ENCODE assay signal across 11 cellular contexts in genomic region chr2:98026927-98027522, GRCh38. TPM values are rescaled to one million over a fixed set of nuclear protein-coding genes. Genes with fewer than 3 reads are reported as not detected.
A peak's percentile ranks its signal among the peaks of the same experiment; 100 is the strongest.
DNase-seq lines count a peak whose midpoint lies in the region; ATAC-seq and TF ChIP-seq lines count a peak whose summit lies in the region.
"Had no signal": no experiment of that assay in that cellular context is flagged by ENCODE, and none has a peak within 500 bp of the region (broad histone marks: within the 10 kb centered on the region; RNA-seq: fewer than 3 reads in every experiment).

No MANE protein-coding gene starts in this region.

- no peaks in the 10 kb centered on the region for H3K9me2 ChIP-seq in SU-DHL-6 (replicated peaks; ENCODE audit: insufficient read depth, low read length)

- H3K9me3 ChIP-seq in SU-DHL-6 (ENCODE audit: insufficient read depth, low read length): no peaks in the 10 kb centered on the region
- H3K9me3 ChIP-seq in skeletal muscle tissue (ENCODE audit: control insufficient read depth in 3 of 3, low read length in 3 of 3): no peaks in the 10 kb centered on the region

- no peaks in the 10 kb centered on the region for H3K27me3 ChIP-seq in SU-DHL-6 (ENCODE audit: low read length)
- no peaks in the 10 kb centered on the region for H3K27me3 ChIP-seq in skeletal muscle tissue (ENCODE audit: control insufficient read depth in 3 of 3, insufficient read depth in 3 of 3, low read length in 3 of 3)

- peak overlapping the region; percentile 31; the same call in 1 of the 2 replicates for H3K9ac ChIP-seq in SU-DHL-6 (ENCODE audit: low read length)
- no peak overlapping the region for H3K9ac ChIP-seq in skeletal muscle tissue (ENCODE audit: low read depth in 1 of 3, low read length in 3 of 3)

- intact Hi-C loops in Right ventricle myocardium superior (cut with DNase I) (no loop called here), cardiac septum (cut with DNase I) (no loop called here)

- no peaks in the 10 kb centered on the region for H4K20me1 ChIP-seq in SU-DHL-6 (ENCODE audit: low read depth, low read length)

- H3K36me3 ChIP-seq in SU-DHL-6 (ENCODE audit: low read length) (no peaks in the 10 kb centered on the region), skeletal muscle tissue (ENCODE audit: control insufficient read depth in 3 of 3, insufficient read depth in 3 of 3, low read length in 3 of 3) (no peaks in the 10 kb centered on the region)

- H3K4me1 ChIP-seq in skeletal muscle tissue (ENCODE audit: control insufficient read depth in 3 of 3, insufficient read depth in 3 of 3, low read length in 3 of 3): peaks cover 9 to 21% (median 15%) of the 10 kb centered on the region in 3 donors

- peak overlapping the region; percentile 61 for H3K4me2 ChIP-seq in SU-DHL-6 (ENCODE audit: low read depth, low read length, poor library complexity, severe bottlenecking)

- no peak for TF ChIP-seq CTCF in SU-DHL-6 (IDR thresholded peaks at IDR 0.05; ENCODE audit: insufficient read depth, low read length, poor library complexity, severe bottlenecking)

- peaks cover 20% of the 10 kb centered on the region for H3F3A ChIP-seq in SU-DHL-6 (ENCODE audit: insufficient read depth)

- peak overlapping the region; percentile 87 for H3K27ac ChIP-seq in SU-DHL-6 (ENCODE audit: low read depth, low read length)
- H3K27ac ChIP-seq in skeletal muscle tissue (ENCODE audit: low read depth, low read length): peak overlapping the region; percentile 60
- H3K27ac ChIP-seq: VCaP had no signal

- no peak overlapping the region for H2AFZ ChIP-seq in SU-DHL-6 (ENCODE audit: low read depth, low read length, severe bottlenecking)

- DNase-seq in Right ventricle myocardium superior (no peak), cardiac septum (ENCODE audit: low spot score) (no peak), G401 (ENCODE audit: low spot score) (no peak), SHP77 (lab: John Stamatoyannopoulos, UW) (no peak), NCI-H446 (lab: John Stamatoyannopoulos, UW) (no peak)

- no peaks in the 10 kb centered on the region for H3K79me2 ChIP-seq in SU-DHL-6 (ENCODE audit: insufficient read depth, low read length)

- in situ Hi-C loops in G401 (cut with HindIII; ENCODE audit: low sequenced_read_pairs): no loop called here

- H3K4me3 ChIP-seq in SU-DHL-6 (ENCODE audit: insufficient read depth, low read length, poor library complexity, severe bottlenecking) (no peak overlapping the region), skeletal muscle tissue (ENCODE audit: low read length in 3 of 3) (no peak overlapping the region)

- ATAC-seq in Right ventricle myocardium superior (ENCODE audit: poor library complexity) (peak; percentile 57), HG03045 (IDR thresholded peaks at IDR 0.05; ENCODE audit: unreplicated experiment) (peak; percentile 83)

RNA-seq across cellular contexts. Expression of gene TMEM131, which starts 31.3 kb away (rescaled TPM):
- total RNA-seq in Right ventricle myocardium superior (26.7 TPM), cardiac septum (28.6 TPM), skeletal muscle tissue (32.9 TPM)
- 7.4 and 20.3 TPM in 2 replicates for total RNA-seq in G401 (2014; rRNA removed; shearing (Covaris generic))

RNA-seq across cellular contexts. Expression of gene VWA3B, which starts 59.9 kb away (rescaled TPM):
- total RNA-seq in Right ventricle myocardium superior: 0.32 TPM
- 0.51 TPM for total RNA-seq in cardiac septum
- not detected for total RNA-seq in skeletal muscle tissue
- total RNA-seq in G401 (2014; rRNA removed; shearing (Covaris generic)): not detected in 2 replicates
- total RNA-seq: Daoy, glomerular endothelial cell had no signal
